8 cellular contexts compared by ENCODE assay signal in genomic region chr9:127785023-127785932, GRCh38. TPM values are rescaled to one million over a fixed set of nuclear protein-coding genes. Genes with fewer than 3 reads are reported as not detected.
DNase-seq lines count a peak whose midpoint lies in the region; ATAC-seq and TF ChIP-seq lines count a peak whose summit lies in the region.

No MANE protein-coding gene starts in this region.

- H3K9ac ChIP-seq in duodenal mucosa (ENCODE audit: low read depth in 1 of 2, low read length in 2 of 2) = peak overlapping the region; percentile 9 to 29

- H3K4me1 ChIP-seq in duodenal mucosa (ENCODE audit: control insufficient read depth in 1 of 2, insufficient read depth in 2 of 2, low read length in 2 of 2) (peaks cover 14 to 44% of the 10 kb centered on the region in 2 donors), lower lobe of right lung (peaks cover 79% of the 10 kb centered on the region)

- H3K27ac ChIP-seq in duodenal mucosa (ENCODE audit: low read depth, low read length) = peak overlapping the region; percentile 86
- peak overlapping the region; percentile 95 for H3K27ac ChIP-seq in lower lobe of right lung

- CTCF ChIA-PET in activated CD8-positive, alpha-beta T cell treated with anti-CD3 and anti-CD28 coated beads for 36 hours (lab: Charles Lee) = interaction anchor here (0.8 to 10.7 kb wide), 11 partner anchors 13 to 196 kb away, joined by 3 to 144 read pairs (median 5); partner anchors contain the start of gene TOR2A

- H3K27me3 ChIP-seq in duodenal mucosa (ENCODE audit: control insufficient read depth in 1 of 2, insufficient read depth in 2 of 2, low read length in 2 of 2) = no peaks in the 10 kb centered on the region
- no peaks in the 10 kb centered on the region for H3K27me3 ChIP-seq in lower lobe of right lung (ENCODE audit: low read depth)

- DNase-seq in CD1c-positive myeloid dendritic cell (ENCODE audit: extremely low spot score) (peak; percentile 90), NCI-H82 (lab: John Stamatoyannopoulos, UW) (peak; percentile 89), lower lobe of right lung (peak; percentile 92)
- DNase-seq in activated CD8-positive, alpha-beta T cell treated with anti-CD3 and anti-CD28 coated beads for 36 hours = peak; percentile 90
- peak; percentile 74 to 82 (median 82) for DNase-seq in stimulated activated CD4-positive, alpha-beta T cell treated with anti-CD3 and anti-CD28 coated beads, TNF-alpha, amount 100 ng/mL, for 4 hours (ENCODE audit: low read depth in 3 of 3)

- peaks cover 72% of the 10 kb centered on the region for H3K4me1 Mint-ChIP-seq in activated CD8-positive, alpha-beta T cell treated with anti-CD3 and anti-CD28 coated beads for 36 hours (ENCODE audit: low read depth)

- peak overlapping the region; percentile 95 for H3K27ac Mint-ChIP-seq in activated CD8-positive, alpha-beta T cell treated with anti-CD3 and anti-CD28 coated beads for 36 hours

- H3K4me3 ChIP-seq in duodenal mucosa (ENCODE audit: low read depth in 1 of 2, low read length in 2 of 2) (peak overlapping the region; percentile 38 to 60), lower lobe of right lung (peak overlapping the region; percentile 100)

- H3K36me3 ChIP-seq in duodenal mucosa (ENCODE audit: control insufficient read depth in 1 of 2, insufficient read depth in 2 of 2, low read length in 2 of 2) (peaks cover 28 to 35% of the 10 kb centered on the region in 2 donors), lower lobe of right lung (peaks cover 36% of the 10 kb centered on the region)

- no peaks in the 10 kb centered on the region for H3K27me3 Mint-ChIP-seq in activated CD8-positive, alpha-beta T cell treated with anti-CD3 and anti-CD28 coated beads for 36 hours

- POLR2A ChIA-PET in activated CD8-positive, alpha-beta T cell treated with anti-CD3 and anti-CD28 coated beads for 36 hours (lab: Charles Lee) = interaction anchor here (0.6 to 8.1 kb wide), 21 partner anchors 9 to 1464 kb away, joined by 3 to 56 read pairs (median 4); partner anchors contain the start of genes ENG, FPGS, LRSAM1 and RPL12

- intact Hi-C loops in activated CD8-positive, alpha-beta T cell treated with anti-CD3 and anti-CD28 coated beads for 36 hours (cut with micrococcal nuclease) = no loop called here
- intact Hi-C loops in lower lobe of right lung (cut with DNase I) = no loop called here

- peak overlapping the region; percentile 97 for H3K4me3 Mint-ChIP-seq in activated CD8-positive, alpha-beta T cell treated with anti-CD3 and anti-CD28 coated beads for 36 hours

- TF ChIP-seq CTCF in activated CD8-positive, alpha-beta T cell treated with anti-CD3 and anti-CD28 coated beads for 36 hours (IDR thresholded peaks at IDR 0.05) = peak; percentile 86
- TF ChIP-seq CTCF in lower lobe of right lung (IDR thresholded peaks at IDR 0.05) = peak; percentile 88

- H3K36me3 Mint-ChIP-seq in activated CD8-positive, alpha-beta T cell treated with anti-CD3 and anti-CD28 coated beads for 36 hours (ENCODE audit: low read depth) = peaks cover 36% of the 10 kb centered on the region

- no peaks in the 10 kb centered on the region for H3K9me3 ChIP-seq in duodenal mucosa (ENCODE audit: control insufficient read depth in 1 of 2, low read length in 2 of 2)
- no peaks in the 10 kb centered on the region for H3K9me3 ChIP-seq in lower lobe of right lung

- H3K9me3 Mint-ChIP-seq in activated CD8-positive, alpha-beta T cell treated with anti-CD3 and anti-CD28 coated beads for 36 hours = no peaks in the 10 kb centered on the region

- ATAC-seq in GM19372 (IDR thresholded peaks at IDR 0.05; ENCODE audit: low read depth, unreplicated experiment) (peak; percentile 42), HG03521 (IDR thresholded peaks at IDR 0.05; ENCODE audit: unreplicated experiment) (peak; percentile 43), lower lobe of right lung (peak; percentile 79 to 81)
- ATAC-seq in activated CD8-positive, alpha-beta T cell treated with anti-CD3 and anti-CD28 coated beads for 36 hours = peak; percentile 37

RNA-seq across cellular contexts. Expression of gene CDK9, which starts 0.6 kb away (rescaled TPM):
- total RNA-seq in activated CD8-positive, alpha-beta T cell treated with anti-CD3 and anti-CD28 coated beads for 36 hours = 10 to 100 TPM; 86.2 to 91.6 TPM
- total RNA-seq in lower lobe of right lung = 96.2 TPM

RNA-seq across cellular contexts. Expression of gene SH2D3C, which starts 6.8 kb away (rescaled TPM):
- total RNA-seq in activated CD8-positive, alpha-beta T cell treated with anti-CD3 and anti-CD28 coated beads for 36 hours = 10 to 100 TPM; 29.9 to 30.3 TPM
- 59.4 TPM for total RNA-seq in lower lobe of right lung

RNA-seq across cellular contexts. Expression of gene FPGS, which starts 17.4 kb away (rescaled TPM):
- total RNA-seq in activated CD8-positive, alpha-beta T cell treated with anti-CD3 and anti-CD28 coated beads for 36 hours = 10 to 100 TPM; 79.8 to 80.4 TPM
- 55.4 TPM for total RNA-seq in lower lobe of right lung

RNA-seq across cellular contexts. Expression of gene TOR2A, which starts 50.2 kb away (rescaled TPM):
- 10 to 100 TPM; 14.4 to 16.1 TPM for total RNA-seq in activated CD8-positive, alpha-beta T cell treated with anti-CD3 and anti-CD28 coated beads for 36 hours
- 16.5 TPM for total RNA-seq in lower lobe of right lung

Comparison
In these comparisons a context has a peak if more than half of its experiments do, and no peak if none do; other contexts are left out.
1. Peak in every context shown above with its lines: DNase-seq, ATAC-seq, H3K4me3 ChIP-seq and H3K27ac ChIP-seq.